ENCODE assay signal across 20 cellular contexts in the genomic region with DNA sequence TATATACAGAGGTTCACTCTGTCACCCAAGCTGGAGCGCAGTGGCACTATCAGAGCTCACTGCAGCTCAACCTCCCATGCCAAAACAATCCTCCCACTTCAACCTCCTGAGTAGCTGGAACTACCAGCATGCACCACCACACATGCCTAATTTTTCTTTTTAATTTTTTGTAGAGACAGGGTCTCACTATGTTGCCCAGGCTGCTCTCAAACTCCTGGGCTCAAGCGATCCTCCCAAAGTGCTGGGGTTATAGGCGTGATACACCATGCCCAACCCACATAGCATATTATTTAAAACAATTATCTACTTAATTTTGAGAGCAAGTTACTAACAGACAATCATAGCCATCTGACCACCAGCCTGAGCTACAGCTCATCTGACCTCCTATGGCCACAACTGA.
DNase-seq lines count a peak whose midpoint lies in the region; FAIRE-seq and TF ChIP-seq lines count a peak whose summit lies in the region.
"Had no signal": no experiment of that assay in that cellular context is flagged by ENCODE, and none has a peak within 500 bp of the region (broad histone marks: within the 10 kb centered on the region; RNA-seq: fewer than 3 reads in every experiment).

No MANE protein-coding gene starts in this region.

- POLR2A ChIA-PET in H1 (lab: Charles Lee; ENCODE audit: partially characterized antibody): interaction anchor here (0.6 to 0.9 kb wide), 2 partner anchors 13 to 44 kb away, joined by 3 to 4 read pairs; no protein-coding TSS in a partner anchor

- H3K79me1 ChIP-seq in H1 (ENCODE audit: low read depth, low read length): peaks cover under 1% of the 10 kb centered on the region; the same call in 1 of the 2 replicates

- 92% methylated on average over 3 of the region's 3 CpGs; no CpG with 5 or more reads in 1 of the 2 experiments for WGBS in H1 (ENCODE audit: extremely low coverage in 1 of 2, insufficient coverage in 1 of 2, insufficient read length in 1 of 2, insufficient replicate concordance in 2 of 2, low coverage in 1 of 2, low lambda C conversion rate in 2 of 2, missing lambda C conversion rate in 1 of 2), 2 experiments

- no peak overlapping the region for H4K8ac ChIP-seq in H1 (ENCODE audit: extremely low read depth, insufficient read depth, low read length)

- no peak overlapping the region for H3K56ac ChIP-seq in H1 (replicated peaks; ENCODE audit: insufficient read length, low read depth, low read length)

- no peaks in the 10 kb centered on the region for H3K23me2 ChIP-seq in H1 (ENCODE audit: low read depth, low read length)

- H2BK20ac ChIP-seq in H1 (ENCODE audit: low read length): peak overlapping the region; percentile 96; the same call in 1 of the 2 replicates

- no peak for FAIRE-seq in H1 (lab: Jason Lieb, UNC)
- FAIRE-seq in RCC 7860 (lab: Jason Lieb, UNC): no peak
- FAIRE-seq: A549, D721Med, HTR-8/SVneo had no signal

- H3K4me2 ChIP-seq in MM.1S (ENCODE audit: low read depth, low read length): peak overlapping the region; percentile 55
- H3K4me2 ChIP-seq in H1 (ENCODE audit: insufficient read depth in 1 of 2, low read depth in 2 of 2, low read length in 2 of 2): peak overlapping the region in 1 of 2 experiments; percentile 52; a peak in 1 of 4 replicates
- H3K4me2 ChIP-seq: A549 had no signal

- peak overlapping the region; percentile 56 for H4K5ac ChIP-seq in H1 (ENCODE audit: insufficient read length, low read depth, low read length)

- H3K14ac ChIP-seq in H1 (ENCODE audit: insufficient read length): no peak overlapping the region

- CTCF ChIA-PET in H1 (lab: Charles Lee; ENCODE audit: partially characterized antibody): interaction anchor here (0.6 to 1.6 kb wide), 9 partner anchors 9 to 573 kb away, joined by 3 to 4 read pairs (median 3); no protein-coding TSS in a partner anchor

- no peaks in the 10 kb centered on the region for H3K36me3 ChIP-seq in HUES48 (ENCODE audit: control insufficient read depth, insufficient read depth, low read length)
- H3K36me3 ChIP-seq in MM.1S (replicated peaks; ENCODE audit: insufficient read depth, low read length): no peaks in the 10 kb centered on the region
- H3K36me3 ChIP-seq in H1 (ENCODE audit: control insufficient read depth in 2 of 4, insufficient read depth in 4 of 4, low read length in 3 of 4): no peaks in the 10 kb centered on the region
- H3K36me3 ChIP-seq: BE2C had no signal

- H3K9ac ChIP-seq in HUES48 (ENCODE audit: low read depth, low read length) (no peak overlapping the region), MM.1S (ENCODE audit: low read length) (no peak overlapping the region), H1 (replicated peaks in 1 of 4; ENCODE audit: extremely low read depth in 1 of 4, low read depth in 3 of 4, low read length in 3 of 4) (no peak overlapping the region)

- TF ChIP-seq CTCF in MM.1S (IDR thresholded peaks at IDR 0.05; ENCODE audit: low read length) (no peak), H1 (IDR thresholded peaks at IDR 0.05; ENCODE audit: control extremely low read depth in 1 of 3, insufficient read depth in 1 of 3, low read depth in 1 of 3, low read length in 3 of 3) (no peak)

- H3K4me1 ChIP-seq in HUES48 (ENCODE audit: control insufficient read depth, insufficient read depth, low read length) (peaks cover 60% of the 10 kb centered on the region), MM.1S (ENCODE audit: low read length) (peaks cover 39% of the 10 kb centered on the region), H1 (replicated peaks in 1 of 4; ENCODE audit: control insufficient read depth in 3 of 4, insufficient read depth in 4 of 4, low read length in 3 of 4) (peaks cover 4 to 27% (median 17%) of the 10 kb centered on the region in 4 experiments)
- H3K4me1 ChIP-seq: A549, BE2C had no signal

- H2BK12ac ChIP-seq in H1 (ENCODE audit: low read depth, low read length): 0 out of 2 replicates have a peak overlapping the region, but pooled peaks have one; percentile 21

- DNase-seq in MM.1S (no peak), H1 (ENCODE audit: low read depth in 1 of 2, low spot score in 2 of 2) (no peak), RCC 7860 (ENCODE audit: low spot score) (no peak), NCI-H2227 treated with DMSO at 0.1 percent for 48 hours (lab: John Stamatoyannopoulos, UW) (no peak), NAMALWA (ENCODE audit: low spot score) (no peak)
- DNase-seq: BE2C; CD8-positive, alpha-beta T cell; COR-L47; DMS153; DND-41; GDM1; GOT3; HCEC 1CT; IMR-90; KBM-7 had no signal

- H4K20me1 ChIP-seq in MM.1S (ENCODE audit: insufficient read depth, low read length) (no peaks in the 10 kb centered on the region), H1 (replicated peaks in 1 of 2; ENCODE audit: control insufficient read depth in 1 of 2, insufficient read depth in 2 of 2, low read length in 2 of 2) (no peaks in the 10 kb centered on the region)

- no peaks in the 10 kb centered on the region for H3K9me2 ChIP-seq in MM.1S (replicated peaks; ENCODE audit: insufficient read depth, low read length)

- H3K9me3 ChIP-seq in HUES48 (ENCODE audit: control insufficient read depth, insufficient read depth, low read length) (no peaks in the 10 kb centered on the region), MM.1S (replicated peaks; ENCODE audit: insufficient read depth, low read length) (no peaks in the 10 kb centered on the region), H1 (ENCODE audit: insufficient read depth in 2 of 2, low read depth in 1 of 2, low read length in 1 of 2) (no peaks in the 10 kb centered on the region)
- H3K9me3 ChIP-seq: A549, BE2C had no signal

- no peak for TF ChIP-seq RAD21 in H1 (IDR thresholded peaks at IDR 0.05 in 1 of 2, conservative IDR thresholded peaks at IDR 0.05 in 1 of 2; ENCODE audit: low read depth in 2 of 2, low read length in 2 of 2)

- H3K79me2 ChIP-seq in MM.1S (ENCODE audit: low read length) (no peaks in the 10 kb centered on the region), H1 (ENCODE audit: control insufficient read depth in 1 of 2, insufficient read depth in 2 of 2, low read length in 2 of 2) (no peaks in the 10 kb centered on the region)

- H3K23ac ChIP-seq in H1 (ENCODE audit: insufficient read length): no peak overlapping the region

- peak overlapping the region; percentile 98; the same call in 1 of the 2 replicates for H2BK5ac ChIP-seq in H1 (ENCODE audit: low read depth, low read length)

- no peak overlapping the region for H2BK15ac ChIP-seq in H1 (ENCODE audit: low read length)

- peak overlapping the region; percentile 64 for H3K18ac ChIP-seq in H1 (ENCODE audit: extremely low read depth, low read length)

- H3K4ac ChIP-seq in H1 (replicated peaks; ENCODE audit: insufficient read length, low read depth, low read length): no peak overlapping the region

- H2AFZ ChIP-seq in MM.1S (ENCODE audit: low read length): 0 out of 2 replicates have a peak overlapping the region, but pooled peaks have one; percentile 3
- H2AFZ ChIP-seq in H1 (ENCODE audit: low read length): no peak overlapping the region

- peak overlapping the region; percentile 61; the same call in 1 of the 2 replicates for H2AK5ac ChIP-seq in H1 (ENCODE audit: low read depth, low read length)

- TF ChIP-seq POLR2A in H1 (IDR thresholded peaks at IDR 0.05; ENCODE audit: control extremely low read depth in 1 of 2, low read depth in 2 of 2, low read length in 2 of 2): no peak

- peaks cover 12% of the 10 kb centered on the region for H3F3A ChIP-seq in MM.1S (ENCODE audit: insufficient read depth, low read length)

- H3K4me3 ChIP-seq in HUES48 (ENCODE audit: low read depth, low read length) (no peak overlapping the region), MM.1S (ENCODE audit: low read length) (no peak overlapping the region), H1 (ENCODE audit: extremely low read depth in 1 of 4, insufficient read depth in 2 of 4, low read depth in 3 of 4, low read length in 4 of 4) (no peak overlapping the region)
- H3K4me3 ChIP-seq: A549 had no signal

- H4K91ac ChIP-seq in H1 (replicated peaks; ENCODE audit: insufficient read length, low read length): peak overlapping the region; percentile 79

- H2BK120ac ChIP-seq in H1 (replicated peaks; ENCODE audit: low read depth, low read length): peak overlapping the region; percentile 77

- TF ChIP-seq EP300 in H1 (IDR thresholded peaks at IDR 0.05; ENCODE audit: borderline replicate concordance in 1 of 2, low read depth in 2 of 2, low read length in 2 of 2): no peak

- H3K27ac ChIP-seq in HUES48 (ENCODE audit: low read depth, low read length) (peak overlapping the region; percentile 99), MM.1S (ENCODE audit: low read length) (peak overlapping the region; percentile 50; the same call in 1 of the 2 replicates), H1 (ENCODE audit: low read depth, low read length) (no peak overlapping the region; the same call in 1 of the 2 replicates)
- H3K27ac ChIP-seq: A549, C4-2B had no signal

- no peaks in the 10 kb centered on the region for H3K27me3 ChIP-seq in HUES48 (ENCODE audit: control insufficient read depth, insufficient read depth, low read length)
- H3K27me3 ChIP-seq in MM.1S (replicated peaks; ENCODE audit: insufficient read depth, low read length): no peaks in the 10 kb centered on the region
- no peaks in the 10 kb centered on the region for H3K27me3 ChIP-seq in H1 (replicated peaks in 1 of 4; ENCODE audit: control insufficient read depth in 3 of 4, extremely low read depth in 1 of 4, insufficient read depth in 3 of 4, low read length in 3 of 4)
- H3K27me3 ChIP-seq: BE2C had no signal

TF ChIP-seq in H1, 55 proteins besides CTCF, POLR2A, EP300 and RAD21:
- TF ChIP-seq, protein P1, sequence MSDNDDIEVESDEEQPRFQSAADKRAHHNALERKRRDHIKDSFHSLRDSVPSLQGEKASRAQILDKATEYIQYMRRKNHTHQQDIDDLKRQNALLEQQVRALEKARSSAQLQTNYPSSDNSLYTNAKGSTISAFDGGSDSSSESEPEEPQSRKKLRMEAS (IDR thresholded peaks at IDR 0.05): no peak
- TF ChIP-seq PHF8 (conservative IDR thresholded peaks at IDR 0.05; ENCODE audit: low read depth, low read length) (no peak), TBP (IDR thresholded peaks at IDR 0.05; ENCODE audit: low read depth, low read length) (no peak), RFX5 (IDR thresholded peaks at IDR 0.05; ENCODE audit: borderline replicate concordance, low read depth, low read length) (no peak)
